ENCODE assay signal across 8 cellular contexts in the genomic region with DNA sequence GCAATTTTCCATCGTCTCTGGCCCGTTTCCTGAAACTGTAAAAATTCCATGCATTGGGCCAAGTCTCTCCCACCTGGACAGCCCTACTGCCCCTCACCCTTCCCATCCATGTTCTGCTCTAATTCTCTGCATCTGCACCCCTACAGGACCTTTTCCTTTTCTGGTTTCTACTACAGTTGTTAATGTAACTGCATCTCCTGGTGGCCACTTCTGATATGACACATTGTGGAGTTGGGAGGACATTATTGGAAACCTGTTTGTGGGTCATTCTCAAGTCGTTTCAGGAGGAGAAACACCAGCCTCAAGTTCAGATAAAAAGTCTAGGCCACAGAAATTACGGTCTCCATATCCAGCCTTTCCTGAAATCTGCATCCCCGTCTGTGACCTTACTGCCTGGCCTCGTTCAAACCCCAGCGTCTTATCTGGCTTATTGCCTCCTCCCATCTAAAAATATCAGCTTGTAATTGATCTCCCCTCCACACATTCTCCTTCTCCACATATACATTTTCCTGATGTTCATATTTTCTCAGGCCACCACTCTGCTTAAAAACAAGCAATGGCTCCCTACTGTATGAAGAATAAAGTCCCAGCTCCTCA. TPM values are rescaled to one million over a fixed set of nuclear protein-coding genes. Genes with fewer than 3 reads are reported as not detected.
A peak's percentile ranks its signal among the peaks of the same experiment; 100 is the strongest.
DNase-seq lines count a peak whose midpoint lies in the region; ATAC-seq and TF ChIP-seq lines count a peak whose summit lies in the region.

No MANE protein-coding gene starts in this region.

- H3K4me3 ChIP-seq in HCT116 (replicated peaks in 1 of 2; ENCODE audit: low read depth in 1 of 2, low read length in 2 of 2) = no peak overlapping the region
- no peak overlapping the region for H3K4me3 ChIP-seq in liver (ENCODE audit: low read depth in 1 of 3, low read length in 3 of 3)
- H3K4me3 ChIP-seq in transverse colon = no peak overlapping the region

- 69% methylated on average over 7 of the region's 7 CpGs for WGBS in liver
- 59 to 68% methylated on average over 7 of the region's 7 CpGs for WGBS in transverse colon (ENCODE audit: low coverage in 1 of 2), 2 donors

- peak; percentile 15 for DNase-seq in NCI-H1092 treated with DMSO at 0.1 percent for 48 hours (lab: John Stamatoyannopoulos, UW)
- no peak for DNase-seq in NCI-H1092 (lab: John Stamatoyannopoulos, UW)
- DNase-seq in HCT116 (ENCODE audit: low read depth, low spot score) = peak; percentile 61
- peak; percentile 47 for DNase-seq in RPMI8226
- peak; percentile 80 for DNase-seq in cerebellar cortex (ENCODE audit: low spot score)
- peak; percentile 48 for DNase-seq in transverse colon
- no peak for DNase-seq in nucleus accumbens (lab: John Stamatoyannopoulos, UW)

- TF ChIP-seq POLR2A in HCT116 (IDR thresholded peaks at IDR 0.05; ENCODE audit: borderline replicate concordance, extremely low read depth, insufficient read depth, insufficient read length) (no peak), transverse colon (IDR thresholded peaks at IDR 0.05) (no peak)

- H3K36me3 ChIP-seq in HCT116 (ENCODE audit: control insufficient read depth in 1 of 2, insufficient read depth in 2 of 2, low read length in 2 of 2) (no peaks in the 10 kb centered on the region), liver (ENCODE audit: control insufficient read depth in 4 of 4, insufficient read depth in 3 of 4, low read depth in 1 of 4, low read length in 3 of 4) (no peaks in the 10 kb centered on the region), transverse colon (no peaks in the 10 kb centered on the region)

- no peak overlapping the region for H3K9ac ChIP-seq in HCT116 (ENCODE audit: low read length)
- H3K9ac ChIP-seq in liver (ENCODE audit: low read depth in 1 of 2, low read length in 2 of 2) = no peak overlapping the region

- TF ChIP-seq CTCF in HCT116 (IDR thresholded peaks at IDR 0.05 in 2 of 3, conservative IDR thresholded peaks at IDR 0.05 in 1 of 3; ENCODE audit: borderline replicate concordance in 1 of 3, insufficient read depth in 1 of 3, low read depth in 2 of 3, low read length in 2 of 3) (peak; percentile 83 to 96 (median 89)), liver (IDR thresholded peaks at IDR 0.05; ENCODE audit: low read depth, low read length, missing input control) (peak; percentile 64), transverse colon (IDR thresholded peaks at IDR 0.05) (peak; percentile 70 to 93 (median 77))

- no peaks in the 10 kb centered on the region for H3K27me3 ChIP-seq in HCT116 (ENCODE audit: insufficient read depth, low read length)
- H3K27me3 ChIP-seq in liver (ENCODE audit: control insufficient read depth in 4 of 4, insufficient read depth in 4 of 4, low read length in 3 of 4) = no peaks in the 10 kb centered on the region
- no peaks in the 10 kb centered on the region for H3K27me3 ChIP-seq in transverse colon

- no TSS peak for BruUV-seq in HCT116 (replicated peaks; lab: Mats Ljungman, UMichigan)

- in situ Hi-C loops in transverse colon (cut with MboI; ENCODE audit: low pct_ligation_motif_present in 1 of 4, low pct_unique_long_range_greater_than_20kb in 1 of 4, low sequenced_read_pairs in 3 of 4) = no loop called here

- TF ChIP-seq RAD21 in HCT116 (IDR thresholded peaks at IDR 0.05; ENCODE audit: low read depth) = peak; percentile 94
- TF ChIP-seq RAD21 in liver (IDR thresholded peaks at IDR 0.05) = peak; percentile 71 to 81

- no peak overlapping the region for H2AFZ ChIP-seq in HCT116 (ENCODE audit: low read depth, low read length, poor library complexity, severe bottlenecking)

- ATAC-seq in HCT116 = peak; percentile 91

- CTCF ChIA-PET in HCT116 (lab: Charles Lee) = interaction anchor here (0.6 to 1.3 kb wide), 4 partner anchors 10 to 248 kb away, joined by 3 to 6 read pairs (median 4); no protein-coding TSS in a partner anchor

- TF ChIP-seq EP300 in transverse colon (IDR thresholded peaks at IDR 0.05; ENCODE audit: low read depth) = no peak

- intact Hi-C loops in HCT116 (cut with micrococcal nuclease) = no loop called here
- intact Hi-C loops in transverse colon (cut with DNase I; ENCODE audit: low total_unique reads) = no loop called here

- no peaks in the 10 kb centered on the region for H3K9me2 ChIP-seq in HCT116 (ENCODE audit: insufficient read depth)

- RAD21 ChIA-PET in HCT116 (lab: Charles Lee; ENCODE audit: low non-redundant PET in 1 of 2, low total read pairs in 2 of 2, uncharacterized antibody in 2 of 2, unreplicated experiment in 2 of 2) = no interaction called here

- H3K79me2 ChIP-seq in HCT116 (ENCODE audit: insufficient read depth, low read length) = no peaks in the 10 kb centered on the region

- H3K4me1 ChIP-seq in HCT116 (ENCODE audit: control insufficient read depth in 1 of 2, insufficient read depth in 2 of 2, low read length in 2 of 2) (peaks cover 0 to 16% of the 10 kb centered on the region in 2 experiments; a peak in 2 of 4 replicates), liver (ENCODE audit: control insufficient read depth in 4 of 4, insufficient read depth in 4 of 4, low read length in 3 of 4) (peaks cover 0 to 2% (median 0%) of the 10 kb centered on the region in 4 donors), transverse colon (no peaks in the 10 kb centered on the region)

- H3K9me3 ChIP-seq in HCT116 (ENCODE audit: control insufficient read depth in 1 of 2, insufficient read depth in 1 of 2, low read depth in 1 of 2, low read length in 2 of 2) (no peaks in the 10 kb centered on the region), liver (ENCODE audit: control insufficient read depth in 4 of 4, low read length in 3 of 4) (no peaks in the 10 kb centered on the region), transverse colon (no peaks in the 10 kb centered on the region)

- POLR2A ChIA-PET in HCT116 (lab: Charles Lee) = no interaction called here

- H4K20me1 ChIP-seq in HCT116 (ENCODE audit: insufficient read depth) = no peaks in the 10 kb centered on the region

- no peak overlapping the region for H3K27ac ChIP-seq in HCT116 (ENCODE audit: low read depth, low read length)
- H3K27ac ChIP-seq in liver (ENCODE audit: low read depth in 1 of 2, low read length in 2 of 2) = no peak overlapping the region
- H3K27ac ChIP-seq in transverse colon = no peak overlapping the region

- no peak overlapping the region for H3K4me2 ChIP-seq in HCT116 (ENCODE audit: low read length)

TF ChIP-seq in HCT116, 20 proteins besides CTCF, POLR2A, EP300 and RAD21:
- TF ChIP-seq SRF (IDR thresholded peaks at IDR 0.05; ENCODE audit: low read depth) (no peak), YY1 (IDR thresholded peaks at IDR 0.05; ENCODE audit: extremely low read depth, insufficient replicate concordance, low read depth, low read length) (peak; percentile 38)

TF ChIP-seq in liver, 16 proteins besides CTCF, POLR2A, EP300 and RAD21:
- TF ChIP-seq HNF4A (conservative IDR thresholded peaks at IDR 0.05) = no peak
- TF ChIP-seq FOXA2 (IDR thresholded peaks at IDR 0.05) = no peak
- no peak for TF ChIP-seq YY1 (IDR thresholded peaks at IDR 0.05)
- no peak for TF ChIP-seq ATF3 (IDR thresholded peaks at IDR 0.05)
- no peak for TF ChIP-seq EGR1 (IDR thresholded peaks at IDR 0.05; ENCODE audit: low read depth in 2 of 2)
- TF ChIP-seq, protein P1, sequence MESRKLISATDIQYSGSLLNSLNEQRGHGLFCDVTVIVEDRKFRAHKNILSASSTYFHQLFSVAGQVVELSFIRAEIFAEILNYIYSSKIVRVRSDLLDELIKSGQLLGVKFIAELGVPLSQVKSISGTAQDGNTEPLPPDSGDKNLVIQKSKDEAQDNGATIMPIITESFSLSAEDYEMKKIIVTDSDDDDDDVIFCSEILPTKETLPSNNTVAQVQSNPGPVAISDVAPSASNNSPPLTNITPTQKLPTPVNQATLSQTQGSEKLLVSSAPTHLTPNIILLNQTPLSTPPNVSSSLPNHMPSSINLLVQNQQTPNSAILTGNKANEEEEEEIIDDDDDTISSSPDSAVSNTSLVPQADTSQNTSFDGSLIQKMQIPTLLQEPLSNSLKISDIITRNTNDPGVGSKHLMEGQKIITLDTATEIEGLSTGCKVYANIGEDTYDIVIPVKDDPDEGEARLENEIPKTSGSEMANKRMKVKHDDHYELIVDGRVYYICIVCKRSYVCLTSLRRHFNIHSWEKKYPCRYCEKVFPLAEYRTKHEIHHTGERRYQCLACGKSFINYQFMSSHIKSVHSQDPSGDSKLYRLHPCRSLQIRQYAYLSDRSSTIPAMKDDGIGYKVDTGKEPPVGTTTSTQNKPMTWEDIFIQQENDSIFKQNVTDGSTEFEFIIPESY (IDR thresholded peaks at IDR 0.05) = no peak

RNA-seq across cellular contexts. Expression of gene EMP1, which starts 37.6 kb away (rescaled TPM):
- total RNA-seq in HCT116 (2021; ENCODE audit: unreplicated experiment) (110 TPM), liver (1 to 10 TPM; 2.1 to 5.6 TPM), transverse colon (100 to 1,000 TPM in 3 of 4 donors, 10 to 100 TPM in 1; 43.2 to 837 (median 738) TPM)
- polyA plus RNA-seq in HCT116 (2012) = 170 and 244 TPM in 2 replicates
- polyA plus RNA-seq in liver = 1 to 10 TPM; 1.6 to 5.2 TPM

Comparison
In these comparisons a context has a peak if more than half of its experiments do, and no peak if none do; other contexts are left out.
1. DNase-seq: peak in NCI-H1092 treated with DMSO at 0.1 percent for 48 hours (single experiment), HCT116 (single experiment), RPMI8226 (single experiment), cerebellar cortex (single experiment) and transverse colon (single experiment); none in NCI-H1092 (single experiment) and nucleus accumbens (0 of 56).
2. RNA of gene EMP1, which starts 37.6 kb away (total RNA-seq): 43.2 to 837 TPM in transverse colon and 110 TPM in HCT116 (single experiment); 2.1 to 5.6 TPM in liver; every median in the first group is over 4 times any median in the second.
3. Peak in every context shown above with its lines, with median percentiles within 50 percentile points of each other: CTCF ChIP-seq.